Comparison of ENCODE assay signal across 1 cellular context in genomic region chr1:234621657-234622335, GRCh38.
A peak's percentile ranks its signal among the peaks of the same experiment; 100 is the strongest.
TF ChIP-seq lines count a peak whose summit lies in the region.

No MANE protein-coding gene starts in this region.

TF ChIP-seq in HEK293, 187 proteins besides CTCF, POLR2A, EP300 and RAD21 (continued from another document):
- TF ChIP-seq ZNF280D (tag by site-specific recombination; IDR thresholded peaks at IDR 0.05) (no peak), ZFHX2 (tag by site-specific recombination; conservative IDR thresholded peaks at IDR 0.05) (0 out of 2 replicates have a peak, but pooled peaks have one; percentile 22), KLF16 (tag by site-specific recombination; IDR thresholded peaks at IDR 0.05) (no peak), ZNF830 (tag by site-specific recombination; IDR thresholded peaks at IDR 0.05; ENCODE audit: low read depth) (no peak), ZNF48 (tag by site-specific recombination; IDR thresholded peaks at IDR 0.05) (no peak), ZSCAN23 (tag by site-specific recombination; IDR thresholded peaks at IDR 0.05) (0 out of 2 replicates have a peak, but pooled peaks have one; percentile 12)
